Comparison of ENCODE assay signal across 8 cellular contexts in the genomic region with DNA sequence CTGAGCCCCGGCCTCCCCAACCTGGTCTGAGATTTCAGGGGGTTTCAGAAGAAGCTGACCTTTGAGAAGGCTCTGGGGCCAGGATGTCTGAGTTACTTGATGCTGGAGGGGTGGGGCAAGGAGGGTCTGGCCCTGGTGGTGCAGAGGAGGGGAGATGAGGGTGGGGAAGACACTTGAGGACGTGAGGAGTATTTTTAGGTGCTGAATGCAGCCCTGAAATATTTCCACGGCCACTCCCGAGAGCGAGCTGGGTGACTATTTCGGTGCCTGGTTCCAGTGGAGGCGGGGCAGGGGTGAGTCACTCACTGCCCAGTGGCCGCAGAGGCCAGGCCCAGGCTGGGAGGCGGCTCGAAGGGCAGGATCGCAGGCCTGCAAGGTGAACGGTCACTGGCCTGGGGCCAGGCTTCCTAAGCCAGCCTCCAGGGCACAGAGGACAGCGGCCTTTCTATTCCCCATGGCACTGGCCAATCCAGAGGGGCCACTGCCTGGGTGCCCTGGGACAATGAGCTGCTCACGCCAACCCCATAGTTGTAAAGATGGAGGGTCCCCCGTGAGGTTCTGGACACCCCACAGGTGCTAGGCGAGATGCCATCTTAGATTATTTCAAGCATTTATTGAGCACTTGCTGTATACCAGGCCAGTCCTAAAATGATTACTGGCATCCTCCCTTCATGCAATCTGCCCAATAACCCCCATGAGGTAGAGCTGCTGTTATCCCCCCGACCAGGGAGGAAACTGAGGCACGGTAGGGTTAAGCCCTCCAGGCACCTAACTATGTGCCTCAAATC. TPM values are rescaled to one million over a fixed set of nuclear protein-coding genes. Genes with fewer than 3 reads are reported as not detected.
DNase-seq lines count a peak whose midpoint lies in the region; ATAC-seq and TF ChIP-seq lines count a peak whose summit lies in the region.

No MANE protein-coding gene starts in this region.

- H3K9ac ChIP-seq in duodenal mucosa (ENCODE audit: low read depth in 1 of 2, low read length in 2 of 2) (no peak overlapping the region), mucosa of rectum (ENCODE audit: low read depth in 1 of 2, low read length in 2 of 2) (peak overlapping the region; percentile 26 to 40)

- POLR2A ChIA-PET in AG04450 (lab: Yijun Ruan, JAX): interaction anchor here (0.6 to 1.3 kb wide), 5 partner anchors 9 to 222 kb away, joined by 3 to 13 read pairs (median 4); partner anchors contain the start of genes JUND and LSM4

- H3K36me3 ChIP-seq in duodenal mucosa (ENCODE audit: control insufficient read depth in 1 of 2, insufficient read depth in 2 of 2, low read length in 2 of 2) (no peaks in the 10 kb centered on the region), mucosa of rectum (ENCODE audit: control insufficient read depth in 2 of 2, insufficient read depth in 2 of 2, low read length in 2 of 2) (no peaks in the 10 kb centered on the region)

- CTCF ChIA-PET in AG04450 (lab: Charles Lee): interaction anchor here (1.2 kb wide), 1 partner anchor 27 kb away, joined by 4 read pairs; no protein-coding TSS in a partner anchor

- peak overlapping the region; percentile 47 for H3K27ac ChIP-seq in AG04450 (ENCODE audit: low read depth, low read length)
- H3K27ac ChIP-seq in duodenal mucosa (ENCODE audit: low read depth, low read length): peak overlapping the region; percentile 36
- H3K27ac ChIP-seq in mucosa of rectum (ENCODE audit: low read depth in 2 of 2, low read length in 2 of 2): peak overlapping the region; percentile 70 to 77

- H3K9me3 ChIP-seq in AG04450 (ENCODE audit: control insufficient read depth, insufficient read depth, low read length) (no peaks in the 10 kb centered on the region), duodenal mucosa (ENCODE audit: control insufficient read depth in 1 of 2, low read length in 2 of 2) (no peaks in the 10 kb centered on the region), mucosa of rectum (ENCODE audit: control insufficient read depth in 2 of 2, low read length in 2 of 2) (no peaks in the 10 kb centered on the region)

- no peaks in the 10 kb centered on the region for H3K27me3 ChIP-seq in AG04450 (ENCODE audit: control insufficient read depth, insufficient read depth, low read length)
- H3K27me3 ChIP-seq in duodenal mucosa (ENCODE audit: control insufficient read depth in 1 of 2, insufficient read depth in 2 of 2, low read length in 2 of 2): no peaks in the 10 kb centered on the region
- no peaks in the 10 kb centered on the region for H3K27me3 ChIP-seq in mucosa of rectum (ENCODE audit: control insufficient read depth in 2 of 2, insufficient read depth in 2 of 2, low read length in 2 of 2)

- ATAC-seq in HG02981 (IDR thresholded peaks at IDR 0.05; ENCODE audit: unreplicated experiment) (no peak), HG02623 (IDR thresholded peaks at IDR 0.05; ENCODE audit: unreplicated experiment) (no peak)

- H3K4me3 ChIP-seq in AG04450 (ENCODE audit: low read depth, low read length) (no peak overlapping the region), duodenal mucosa (ENCODE audit: low read depth in 1 of 2, low read length in 2 of 2) (no peak overlapping the region), mucosa of rectum (ENCODE audit: low read length in 2 of 2) (no peak overlapping the region)

- DNase-seq in AG04450 (ENCODE audit: low read depth, low spot score) (no peak), OCI-M1 (lab: John Stamatoyannopoulos, UW) (peak; percentile 8), DMS79 (lab: John Stamatoyannopoulos, UW) (no peak), NCI-H446 (lab: John Stamatoyannopoulos, UW) (no peak)

- no peak for TF ChIP-seq CTCF in AG04450 (IDR thresholded peaks at IDR 0.05; ENCODE audit: low read depth, low read length)

- H3K4me1 ChIP-seq in duodenal mucosa (ENCODE audit: control insufficient read depth in 1 of 2, insufficient read depth in 2 of 2, low read length in 2 of 2) (peaks cover 19 to 42% of the 10 kb centered on the region in 2 donors), mucosa of rectum (ENCODE audit: control insufficient read depth in 2 of 2, insufficient read depth in 2 of 2, low read length in 2 of 2) (peaks cover 23 to 33% of the 10 kb centered on the region in 2 donors)

RNA-seq across cellular contexts. Expression of gene JUND, which starts 19.7 kb away (rescaled TPM):
- 48.6 and 67.8 TPM in 2 replicates for polyA plus RNA-seq in AG04450 (2011; rRNA removed)
- 30.6 and 31.7 TPM in 2 replicates for polyA minus RNA-seq in AG04450 (2011; rRNA and poly(A)+ RNA removed)

RNA-seq across cellular contexts. Expression of gene LSM4, which starts 21.8 kb away (rescaled TPM):
- 58.6 and 69.3 TPM in 2 replicates for polyA plus RNA-seq in AG04450 (2011; rRNA removed)
- polyA minus RNA-seq in AG04450 (2011; rRNA and poly(A)+ RNA removed): 22.1 and 25.7 TPM in 2 replicates

RNA-seq across cellular contexts. Expression of gene IQCN, which starts 26.9 kb away (rescaled TPM):
- 0.45 and 0.53 TPM in 2 replicates for polyA plus RNA-seq in AG04450 (2011; rRNA removed)
- polyA minus RNA-seq in AG04450 (2011; rRNA and poly(A)+ RNA removed): 1.5 and 1.6 TPM in 2 replicates

RNA-seq across cellular contexts. Expression of gene PGPEP1, which starts 39.3 kb away (rescaled TPM):
- 22.0 and 29.1 TPM in 2 replicates for polyA plus RNA-seq in AG04450 (2011; rRNA removed)
- 78.8 and 120 TPM in 2 replicates for polyA minus RNA-seq in AG04450 (2011; rRNA and poly(A)+ RNA removed)

Comparison
In these comparisons a context has a peak if more than half of its experiments do, and no peak if none do; other contexts are left out.
1. H3K9ac ChIP-seq: peak in mucosa of rectum (2 of 2); none in duodenal mucosa (0 of 2).
2. Peak in every context shown above with its lines, with median percentiles within 50 percentile points of each other: H3K27ac ChIP-seq.